ENCODE assay signal across 11 cellular contexts in genomic region chr7:102236102-102236501, GRCh38. TPM values are rescaled to one million over a fixed set of nuclear protein-coding genes. Genes with fewer than 3 reads are reported as not detected.
DNase-seq lines count a peak whose midpoint lies in the region; ATAC-seq, FAIRE-seq and TF ChIP-seq lines count a peak whose summit lies in the region.
"Had no signal": no experiment of that assay in that cellular context is flagged by ENCODE, and none has a peak within 500 bp of the region (broad histone marks: within the 10 kb centered on the region; RNA-seq: fewer than 3 reads in every experiment).

No MANE protein-coding gene starts in this region.

- H3K79me1 ChIP-seq in H9 (ENCODE audit: insufficient read depth, low read depth, low read length, poor library complexity, severe bottlenecking), result peaks cover 3% of the 10 kb centered on the region

- H3K4me2 ChIP-seq in H9 (ENCODE audit: insufficient read depth, insufficient read length, low read length), result no peak overlapping the region

- H3K27me3 Mint-ChIP-seq in H9 (ENCODE audit: low read depth) (no peaks in the 10 kb centered on the region), T-helper 17 cell (no peaks in the 10 kb centered on the region)

- no peak overlapping the region for H2BK5ac ChIP-seq in H9 (ENCODE audit: insufficient read length, low read length)

- H3K27ac ChIP-seq in H9 (ENCODE audit: insufficient read length, low read depth, low read length), result no peak overlapping the region
- H3K27ac ChIP-seq in left lung, result no peak overlapping the region
- H3K27ac ChIP-seq in tibial nerve, result peak overlapping the region in 3 of 4 donors; percentile 5 to 77 (median 52)
- H3K27ac ChIP-seq: SJSA1 had no signal

- no peaks in the 10 kb centered on the region for H3K79me2 ChIP-seq in H9 (ENCODE audit: insufficient read depth, low read length)

- H3K36me3 Mint-ChIP-seq in H9 (ENCODE audit: insufficient read depth in 1 of 3, low read depth in 3 of 3) (peaks cover 11 to 60% (median 33%) of the 10 kb centered on the region in 3 experiments; a peak in 6 of 7 replicates), T-helper 17 cell (ENCODE audit: low read depth) (peaks cover 2% of the 10 kb centered on the region)

- no peak overlapping the region for H3K4me3 ChIP-seq in left lung
- H3K4me3 ChIP-seq in tibial nerve, result no peak overlapping the region
- H3K4me3 ChIP-seq: SJSA1 had no signal

- H2BK15ac ChIP-seq in H9 (ENCODE audit: low read depth, low read length), result no peak overlapping the region

- H3K4ac ChIP-seq in H9 (ENCODE audit: low read depth, low read length), result no peak overlapping the region

- TF ChIP-seq CTCF in H9 (conservative IDR thresholded peaks at IDR 0.05) (no peak), left lung (IDR thresholded peaks at IDR 0.05) (no peak), tibial nerve (IDR thresholded peaks at IDR 0.05) (no peak)

- H3K23ac ChIP-seq in H9 (ENCODE audit: insufficient read length, low read depth, low read length), result no peak overlapping the region

- H4K20me1 ChIP-seq in H9 (ENCODE audit: control insufficient read depth, insufficient read depth, insufficient read length), result no peaks in the 10 kb centered on the region

- no peak overlapping the region for H2BK12ac ChIP-seq in H9 (ENCODE audit: insufficient read length, low read depth, low read length)

- H2AK5ac ChIP-seq in H9 (ENCODE audit: insufficient read length, low read length), result no peak overlapping the region

- no peaks in the 10 kb centered on the region for H3K23me2 ChIP-seq in H9 (ENCODE audit: insufficient read length, low read depth, low read length, poor library complexity, severe bottlenecking)

- H3K9ac ChIP-seq in H9 (ENCODE audit: extremely low read depth, insufficient read length, low read length), result no peak overlapping the region

- FAIRE-seq in GM12892 (lab: Jason Lieb, UNC), result no peak
- FAIRE-seq: G401.6 had no signal

- TF ChIP-seq EP300 in tibial nerve (IDR thresholded peaks at IDR 0.05), result no peak

- H3K27ac Mint-ChIP-seq in H9 (no peak overlapping the region; a peak in 1 of 7 replicates), T-helper 17 cell (peak overlapping the region; percentile 16)

- no peak overlapping the region for H3K56ac ChIP-seq in H9 (ENCODE audit: insufficient read length, low read depth, low read length)

- no peak overlapping the region for H3T11ph ChIP-seq in H9 (ENCODE audit: low read length)

- 0 out of 4 replicates have a peak, but pooled peaks cover 0 to 3% of the 10 kb centered on the region in 2 experiments for H3K4me1 Mint-ChIP-seq in H9
- peaks cover 2% of the 10 kb centered on the region for H3K4me1 Mint-ChIP-seq in T-helper 17 cell
- H3K4me1 Mint-ChIP-seq: CD14-positive monocyte had no signal

- ATAC-seq in T-helper 17 cell, result no peak
- ATAC-seq in left lung, result peak; percentile 27
- ATAC-seq in HG02973 (IDR thresholded peaks at IDR 0.05; ENCODE audit: unreplicated experiment), result no peak

- TF ChIP-seq POLR2A in tibial nerve (IDR thresholded peaks at IDR 0.05) (no peak), GM12892 (IDR thresholded peaks at IDR 0.05; ENCODE audit: low read depth, low read length) (no peak)

- H4K8ac ChIP-seq in H9 (replicated peaks; ENCODE audit: insufficient read length, low read depth, low read length), result no peak overlapping the region

- H3K14ac ChIP-seq in H9 (ENCODE audit: insufficient read depth, low read length), result peak overlapping the region; percentile 15; the same call in 1 of the 2 replicates

- no CpG with 5 or more reads among the region's 7 CpGs for WGBS in H9 (ENCODE audit: extremely low coverage, insufficient read length, low lambda C conversion rate)
- 87 to 90% methylated on average over 7 of the region's 7 CpGs for WGBS in tibial nerve, 2 donors

- no peaks in the 10 kb centered on the region for H3K27me3 ChIP-seq in H9 (ENCODE audit: insufficient read depth, low read length)
- H3K27me3 ChIP-seq in left lung, result no peaks in the 10 kb centered on the region
- H3K27me3 ChIP-seq in tibial nerve, result no peaks in the 10 kb centered on the region
- H3K27me3 ChIP-seq: SJSA1 had no signal

- H3K36me3 ChIP-seq in left lung, result peaks cover 0 to 91% of the 10 kb centered on the region in 2 donors
- H3K36me3 ChIP-seq in tibial nerve, result peaks cover 0 to 80% (median 10%) of the 10 kb centered on the region in 3 donors

- intact Hi-C loops in left lung (cut with DNase I), result loop anchor here in 1 of 2 donors (10.0 kb wide), 1 partner anchor 551 kb away; no protein-coding TSS in a partner anchor

- no peak for DNase-seq in H9
- DNase-seq in T-helper 17 cell, result no peak
- peak in 1 of 2 donors; percentile 36 for DNase-seq in left lung
- no peak for DNase-seq in tibial nerve (ENCODE audit: low spot score in 2 of 2)
- no peak for DNase-seq in GM12892 (ENCODE audit: insufficient read length)
- no peak for DNase-seq in HUDEP-2 (lab: John Stamatoyannopoulos, UW; ENCODE audit: unreplicated experiment in 76 of 76)
- DNase-seq: GOT3 had no signal

- H2BK20ac ChIP-seq in H9 (ENCODE audit: low read depth, low read length, poor library complexity, severe bottlenecking), result no peak overlapping the region

- no peak overlapping the region for H2BK120ac ChIP-seq in H9 (ENCODE audit: low read depth, low read length, poor library complexity, severe bottlenecking)

- H3K9me3 ChIP-seq in H9 (ENCODE audit: control insufficient read depth, low read depth, low read length) (no peaks in the 10 kb centered on the region), T-helper 17 cell (ENCODE audit: control insufficient read depth, low read length, poor library complexity, severe bottlenecking) (no peaks in the 10 kb centered on the region), left lung (no peaks in the 10 kb centered on the region), tibial nerve (no peaks in the 10 kb centered on the region)
- H3K9me3 ChIP-seq: SJSA1 had no signal

- no peak overlapping the region for H4K91ac ChIP-seq in H9 (ENCODE audit: insufficient read length, low read depth, low read length)

- H3K9me3 Mint-ChIP-seq in H9, result no peaks in the 10 kb centered on the region

- H3K4me3 Mint-ChIP-seq in H9 (no peak overlapping the region), T-helper 17 cell (no peak overlapping the region)
- H3K4me3 Mint-ChIP-seq: CD14-positive monocyte had no signal

- no peak overlapping the region for H2AFZ ChIP-seq in H9 (ENCODE audit: low read length)

- H3K4me1 ChIP-seq in H9 (ENCODE audit: insufficient read depth, low read length), result no peaks in the 10 kb centered on the region
- no peaks in the 10 kb centered on the region for H3K4me1 ChIP-seq in left lung
- H3K4me1 ChIP-seq in tibial nerve, result peaks cover 0 to 6% (median 0%) of the 10 kb centered on the region in 4 donors
- H3K4me1 ChIP-seq: SJSA1 had no signal

- no peak overlapping the region for H3K18ac ChIP-seq in H9 (ENCODE audit: insufficient read length, low read depth, low read length)

- no peak overlapping the region for H4K5ac ChIP-seq in H9 (ENCODE audit: insufficient read length, low read depth, low read length)

RNA-seq across cellular contexts. Expression of gene SH2B2, which starts 50.6 kb away (rescaled TPM):
- total RNA-seq in H9 (2021), result 9.4 and 10.4 TPM in 2 replicates
- 1 to 10 TPM; 2.0 to 2.1 TPM for total RNA-seq in T-helper 17 cell
- 1 to 10 TPM; 5.7 to 8.2 TPM for total RNA-seq in left lung
- total RNA-seq in tibial nerve, result 10 to 100 TPM in 1 of 4 donors, 1 to 10 TPM in 3; 2.4 to 10.8 (median 7.6) TPM
- 8.3 TPM for polyA plus RNA-seq in GM12892 (2012; ENCODE audit: missing spikeins)

Comparison
In these comparisons a context has a peak if more than half of its experiments do, and no peak if none do; other contexts are left out.
1. H3K27ac ChIP-seq: peak in tibial nerve (3 of 4); none in H9 (single experiment) and left lung (0 of 2).